Comparison of ENCODE assay signal across 1 cellular context in genomic region chr17:64653325-64653984, GRCh38.
TF ChIP-seq lines count a peak whose summit lies in the region.

No MANE protein-coding gene starts in this region.

TF ChIP-seq in HepG2, 621 proteins besides CTCF, POLR2A, EP300 and RAD21 (continued from another document):
- TF ChIP-seq SPEN (CRISPR knock-in tag; IDR thresholded peaks at IDR 0.05; ENCODE audit: low read depth) (no peak), ZNF615 (CRISPR knock-in tag; IDR thresholded peaks at IDR 0.05; ENCODE audit: borderline replicate concordance) (no peak), ZNF335 (CRISPR knock-in tag; IDR thresholded peaks at IDR 0.05) (no peak), CEBPB (IDR thresholded peaks at IDR 0.05; ENCODE audit: borderline replicate concordance, low read depth, low read length) (peak; percentile 28; the same call in 1 of the 2 replicates), SP140L (CRISPR knock-in tag; IDR thresholded peaks at IDR 0.05; ENCODE audit: borderline replicate concordance) (no peak), SOX6 (IDR thresholded peaks at IDR 0.05) (no peak), SOX6 (CRISPR knock-in tag; IDR thresholded peaks at IDR 0.05) (0 out of 2 replicates have a peak, but pooled peaks have one; percentile 17), LBX2 (CRISPR knock-in tag; IDR thresholded peaks at IDR 0.05; ENCODE audit: borderline replicate concordance) (no peak), TP53 (CRISPR knock-in tag; conservative IDR thresholded peaks at IDR 0.05) (no peak), NFIB (CRISPR knock-in tag; IDR thresholded peaks at IDR 0.05; ENCODE audit: borderline replicate concordance) (no peak), ATF7 (IDR thresholded peaks at IDR 0.05) (peak; percentile 25; the same call in 1 of the 2 replicates), ATF7 (CRISPR knock-in tag; IDR thresholded peaks at IDR 0.05) (no peak), ZNF496 (CRISPR knock-in tag; IDR thresholded peaks at IDR 0.05; ENCODE audit: insufficient replicate concordance) (no peak), CEBPG (CRISPR knock-in tag; IDR thresholded peaks at IDR 0.05) (peak; percentile 72), YEATS4 (CRISPR knock-in tag; IDR thresholded peaks at IDR 0.05; ENCODE audit: borderline replicate concordance) (no peak), HMGA1 (CRISPR knock-in tag; conservative IDR thresholded peaks at IDR 0.05) (no peak), ZNF484 (CRISPR knock-in tag; IDR thresholded peaks at IDR 0.05; ENCODE audit: borderline replicate concordance, low read depth) (no peak)
- TF ChIP-seq, protein P1, sequence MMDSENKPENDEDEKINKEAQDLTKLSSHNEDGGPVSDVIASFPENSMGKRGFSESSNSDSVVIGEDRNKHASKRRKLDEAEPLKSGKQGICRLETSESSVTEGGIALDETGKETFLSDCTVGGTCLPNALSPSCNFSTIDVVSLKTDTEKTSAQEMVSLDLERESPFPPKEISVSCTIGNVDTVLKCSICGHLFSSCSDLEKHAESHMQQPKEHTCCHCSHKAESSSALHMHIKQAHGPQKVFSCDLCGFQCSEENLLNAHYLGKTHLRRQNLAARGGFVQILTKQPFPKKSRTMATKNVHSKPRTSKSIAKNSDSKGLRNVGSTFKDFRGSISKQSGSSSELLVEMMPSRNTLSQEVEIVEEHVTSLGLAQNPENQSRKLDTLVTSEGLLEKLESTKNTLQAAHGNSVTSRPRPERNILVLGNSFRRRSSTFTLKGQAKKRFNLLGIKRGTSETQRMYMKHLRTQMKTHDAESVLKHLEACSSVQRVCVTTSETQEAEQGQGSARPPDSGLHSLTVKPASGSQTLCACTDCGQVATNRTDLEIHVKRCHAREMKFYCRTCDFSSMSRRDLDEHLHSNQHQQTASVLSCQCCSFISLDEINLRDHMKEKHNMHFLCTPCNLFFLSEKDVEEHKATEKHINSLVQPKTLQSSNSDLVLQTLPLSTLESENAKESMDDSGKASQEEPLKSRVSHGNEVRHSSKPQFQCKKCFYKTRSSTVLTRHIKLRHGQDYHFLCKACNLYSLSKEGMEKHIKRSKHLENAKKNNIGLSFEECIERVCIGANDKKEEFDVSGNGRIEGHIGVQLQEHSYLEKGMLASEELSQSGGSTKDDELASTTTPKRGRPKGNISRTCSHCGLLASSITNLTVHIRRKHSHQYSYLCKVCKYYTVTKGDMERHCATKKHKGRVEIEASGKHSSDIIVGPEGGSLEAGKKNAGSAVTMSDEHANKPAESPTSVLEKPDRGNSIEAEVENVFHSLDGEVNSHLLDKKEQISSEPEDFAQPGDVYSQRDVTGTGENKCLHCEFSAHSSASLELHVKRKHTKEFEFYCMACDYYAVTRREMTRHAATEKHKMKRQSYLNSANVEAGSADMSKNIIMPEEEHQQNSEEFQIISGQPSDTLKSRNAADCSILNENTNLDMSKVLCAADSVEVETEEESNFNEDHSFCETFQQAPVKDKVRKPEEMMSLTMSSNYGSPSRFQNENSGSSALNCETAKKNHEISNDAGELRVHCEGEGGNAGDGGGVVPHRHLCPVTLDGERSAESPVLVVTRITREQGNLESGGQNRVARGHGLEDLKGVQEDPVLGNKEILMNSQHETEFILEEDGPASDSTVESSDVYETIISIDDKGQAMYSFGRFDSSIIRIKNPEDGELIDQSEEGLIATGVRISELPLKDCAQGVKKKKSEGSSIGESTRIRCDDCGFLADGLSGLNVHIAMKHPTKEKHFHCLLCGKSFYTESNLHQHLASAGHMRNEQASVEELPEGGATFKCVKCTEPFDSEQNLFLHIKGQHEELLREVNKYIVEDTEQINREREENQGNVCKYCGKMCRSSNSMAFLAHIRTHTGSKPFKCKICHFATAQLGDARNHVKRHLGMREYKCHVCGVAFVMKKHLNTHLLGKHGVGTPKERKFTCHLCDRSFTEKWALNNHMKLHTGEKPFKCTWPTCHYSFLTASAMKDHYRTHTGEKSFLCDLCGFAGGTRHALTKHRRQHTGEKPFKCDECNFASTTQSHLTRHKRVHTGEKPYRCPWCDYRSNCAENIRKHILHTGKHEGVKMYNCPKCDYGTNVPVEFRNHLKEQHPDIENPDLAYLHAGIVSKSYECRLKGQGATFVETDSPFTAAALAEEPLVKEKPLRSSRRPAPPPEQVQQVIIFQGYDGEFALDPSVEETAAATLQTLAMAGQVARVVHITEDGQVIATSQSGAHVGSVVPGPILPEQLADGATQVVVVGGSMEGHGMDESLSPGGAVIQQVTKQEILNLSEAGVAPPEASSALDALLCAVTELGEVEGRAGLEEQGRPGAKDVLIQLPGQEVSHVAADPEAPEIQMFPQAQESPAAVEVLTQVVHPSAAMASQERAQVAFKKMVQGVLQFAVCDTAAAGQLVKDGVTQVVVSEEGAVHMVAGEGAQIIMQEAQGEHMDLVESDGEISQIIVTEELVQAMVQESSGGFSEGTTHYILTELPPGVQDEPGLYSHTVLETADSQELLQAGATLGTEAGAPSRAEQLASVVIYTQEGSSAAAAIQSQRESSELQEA (CRISPR knock-in tag; IDR thresholded peaks at IDR 0.05; ENCODE audit: not compliant biosample characterization): no peak
- TF ChIP-seq, protein P2, sequence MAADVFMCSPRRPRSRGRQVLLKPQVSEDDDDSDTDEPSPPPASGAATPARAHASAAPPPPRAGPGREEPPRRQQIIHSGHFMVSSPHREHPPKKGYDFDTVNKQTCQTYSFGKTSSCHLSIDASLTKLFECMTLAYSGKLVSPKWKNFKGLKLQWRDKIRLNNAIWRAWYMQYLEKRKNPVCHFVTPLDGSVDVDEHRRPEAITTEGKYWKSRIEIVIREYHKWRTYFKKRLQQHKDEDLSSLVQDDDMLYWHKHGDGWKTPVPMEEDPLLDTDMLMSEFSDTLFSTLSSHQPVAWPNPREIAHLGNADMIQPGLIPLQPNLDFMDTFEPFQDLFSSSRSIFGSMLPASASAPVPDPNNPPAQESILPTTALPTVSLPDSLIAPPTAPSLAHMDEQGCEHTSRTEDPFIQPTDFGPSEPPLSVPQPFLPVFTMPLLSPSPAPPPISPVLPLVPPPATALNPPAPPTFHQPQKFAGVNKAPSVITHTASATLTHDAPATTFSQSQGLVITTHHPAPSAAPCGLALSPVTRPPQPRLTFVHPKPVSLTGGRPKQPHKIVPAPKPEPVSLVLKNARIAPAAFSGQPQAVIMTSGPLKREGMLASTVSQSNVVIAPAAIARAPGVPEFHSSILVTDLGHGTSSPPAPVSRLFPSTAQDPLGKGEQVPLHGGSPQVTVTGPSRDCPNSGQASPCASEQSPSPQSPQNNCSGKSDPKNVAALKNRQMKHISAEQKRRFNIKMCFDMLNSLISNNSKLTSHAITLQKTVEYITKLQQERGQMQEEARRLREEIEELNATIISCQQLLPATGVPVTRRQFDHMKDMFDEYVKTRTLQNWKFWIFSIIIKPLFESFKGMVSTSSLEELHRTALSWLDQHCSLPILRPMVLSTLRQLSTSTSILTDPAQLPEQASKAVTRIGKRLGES (CRISPR knock-in tag; IDR thresholded peaks at IDR 0.05; ENCODE audit: borderline replicate concordance): no peak
